8 cellular contexts compared by ENCODE assay signal in the genomic region with DNA sequence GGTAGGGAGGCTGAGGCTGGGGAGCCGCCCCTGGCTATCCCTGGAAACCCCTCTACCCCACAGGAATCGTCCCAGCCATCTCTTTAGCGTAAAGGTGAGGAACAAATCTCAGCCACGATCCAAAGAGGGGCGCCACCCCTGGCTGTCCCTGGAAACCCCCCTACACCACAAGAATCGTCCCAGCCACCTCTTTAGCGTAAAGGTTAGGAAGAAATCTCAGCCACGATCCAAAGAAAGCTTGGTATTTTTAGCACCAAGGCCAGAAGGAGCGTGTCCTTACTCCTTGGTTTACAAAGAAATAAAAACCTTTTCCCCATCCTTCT. TPM values are rescaled to one million over a fixed set of nuclear protein-coding genes. Genes with fewer than 3 reads are reported as not detected.
DNase-seq lines count a peak whose midpoint lies in the region; ATAC-seq, FAIRE-seq and TF ChIP-seq lines count a peak whose summit lies in the region.

No MANE protein-coding gene starts in this region.

- H3K27me3 ChIP-seq in right atrium auricular region, result no peaks in the 10 kb centered on the region
- no peaks in the 10 kb centered on the region for H3K27me3 ChIP-seq in mucosa of stomach (ENCODE audit: control insufficient read depth, insufficient read depth, low read length)

- H3K4me3 ChIP-seq in right atrium auricular region (peak overlapping the region; percentile 41 to 49), mucosa of stomach (ENCODE audit: low read length) (no peak overlapping the region)

- H3K4me1 ChIP-seq in right atrium auricular region (peaks cover 0 to 48% of the 10 kb centered on the region in 2 donors), mucosa of stomach (ENCODE audit: control insufficient read depth, insufficient read depth, low read length) (peaks cover 27% of the 10 kb centered on the region)

- DNase-seq in right atrium auricular region (ENCODE audit: low spot score), result no peak
- no peak for DNase-seq in Right ventricle myocardium superior
- DNase-seq in caudate nucleus (lab: John Stamatoyannopoulos, UW), result no peak
- DNase-seq in urothelium cell line (ENCODE audit: low spot score), result no peak
- no peak for DNase-seq in NCI-H82 (lab: John Stamatoyannopoulos, UW)

- FAIRE-seq in urothelium cell line (lab: Jason Lieb, UNC), result no peak

- ATAC-seq in Right ventricle myocardium superior (ENCODE audit: poor library complexity) (no peak), HG02938 (IDR thresholded peaks at IDR 0.05; ENCODE audit: unreplicated experiment) (no peak), HG03378 (IDR thresholded peaks at IDR 0.05; ENCODE audit: unreplicated experiment) (no peak)

- no peak for TF ChIP-seq CTCF in right atrium auricular region (IDR thresholded peaks at IDR 0.05)

- peak overlapping the region; percentile 29 for H3K9ac ChIP-seq in mucosa of stomach (ENCODE audit: low read length)

- intact Hi-C loops in Right ventricle myocardium superior (cut with DNase I), result no loop called here

- H3K36me3 ChIP-seq in right atrium auricular region, result no peaks in the 10 kb centered on the region
- no peaks in the 10 kb centered on the region for H3K36me3 ChIP-seq in mucosa of stomach (ENCODE audit: control insufficient read depth, insufficient read depth, low read length)

- no peaks in the 10 kb centered on the region for H3K9me3 ChIP-seq in right atrium auricular region
- H3K9me3 ChIP-seq in mucosa of stomach (ENCODE audit: control insufficient read depth, low read length), result no peaks in the 10 kb centered on the region

- peak overlapping the region; percentile 85 to 92 for H3K27ac ChIP-seq in right atrium auricular region
- peak overlapping the region; percentile 92 for H3K27ac ChIP-seq in caudate nucleus (ENCODE audit: low read depth, low read length)

RNA-seq across cellular contexts. Expression of a gene that starts 0.8 kb away (rescaled TPM):
- total RNA-seq in right atrium auricular region (10 to 100 TPM; 24.2 to 34.7 TPM), Right ventricle myocardium superior (36.6 TPM)

RNA-seq across cellular contexts. Expression of a gene that starts 45.0 kb away (rescaled TPM):
- 10 to 100 TPM; 42.8 to 81.2 TPM for total RNA-seq in right atrium auricular region
- total RNA-seq in Right ventricle myocardium superior, result 110 TPM
